ENCODE assay signal across 8 cellular contexts in the genomic region with DNA sequence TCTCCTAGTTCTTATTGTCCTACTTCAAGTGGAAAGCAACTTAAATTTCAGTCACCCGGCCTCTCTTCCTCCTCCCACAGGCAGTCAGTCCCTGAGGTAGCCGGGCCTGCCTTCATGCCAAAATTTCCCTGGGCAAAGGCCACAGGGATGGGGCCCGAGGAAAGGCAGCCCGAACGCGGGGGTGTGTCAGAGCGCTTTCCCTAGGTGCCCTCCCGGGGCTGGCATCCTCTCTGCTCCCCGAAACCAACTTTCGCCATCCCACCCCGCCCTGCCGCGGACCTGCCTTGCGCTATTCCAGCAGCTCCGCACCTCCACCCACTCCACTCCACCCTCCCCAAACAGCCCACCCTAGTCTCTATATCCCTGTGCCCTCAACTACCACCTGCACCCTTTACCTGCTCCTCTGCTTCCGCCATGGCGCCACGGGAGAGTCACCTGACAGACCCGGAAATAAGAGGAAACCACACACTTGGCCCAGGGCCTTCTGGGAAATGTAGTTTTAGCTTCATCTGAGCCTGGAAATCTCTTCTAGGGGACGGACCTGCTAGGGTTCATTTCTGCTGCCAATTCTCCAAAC. TPM values are rescaled to one million over a fixed set of nuclear protein-coding genes. Genes with fewer than 3 reads are reported as not detected.
A peak's percentile ranks its signal among the peaks of the same experiment; 100 is the strongest.
DNase-seq lines count a peak whose midpoint lies in the region; ATAC-seq and TF ChIP-seq lines count a peak whose summit lies in the region.

A gene (minus strand): TSS at position 433 of the 577 bp plus-strand sequence. CDS start 17 bp downstream, at position 416.

- H3K36me3 Mint-ChIP-seq in activated naive CD4-positive, alpha-beta T cell treated with anti-CD3 and anti-CD28 coated beads, Interleukin-2, amount 50 U/mL, for 72 hours: peaks cover 10 to 15% of the 10 kb centered on the region in 2 donors

- no peaks in the 10 kb centered on the region for H4K20me1 ChIP-seq in MM.1S (ENCODE audit: insufficient read depth, low read length)

- H3K4me1 ChIP-seq in MM.1S (ENCODE audit: low read length): peaks cover 24% of the 10 kb centered on the region
- H3K4me1 ChIP-seq in ovary (ENCODE audit: insufficient read depth): peaks cover 2% of the 10 kb centered on the region
- H3K4me1 ChIP-seq in thymus (ENCODE audit: control insufficient read depth, insufficient read depth, low read length): peaks cover 2% of the 10 kb centered on the region

- WGBS in ovary, 3 donors: 0% methylated on average over 20 of the region's 20 CpGs
- under 1% methylated on average over 20 of the region's 20 CpGs for WGBS in thymus

- peak within 1 kb of the TSS; percentile 99 for H3K27ac Mint-ChIP-seq in activated naive CD4-positive, alpha-beta T cell treated with anti-CD3 and anti-CD28 coated beads, Interleukin-2, amount 50 U/mL, for 72 hours

- no peaks in the 10 kb centered on the region for H3K9me2 ChIP-seq in MM.1S (replicated peaks; ENCODE audit: insufficient read depth, low read length)

- H3K4me3 ChIP-seq in MM.1S (ENCODE audit: low read length) (peak within 1 kb of the TSS; percentile 75), ovary (peak within 1 kb of the TSS; percentile 95), thymus (ENCODE audit: low read length) (peak within 1 kb of the TSS; percentile 61)

- H3K9ac ChIP-seq in MM.1S (ENCODE audit: low read length): peak within 1 kb of the TSS; percentile 60

- H3K36me3 ChIP-seq in MM.1S (replicated peaks; ENCODE audit: insufficient read depth, low read length) (no peaks in the 10 kb centered on the region), ovary (no peaks in the 10 kb centered on the region), thymus (ENCODE audit: control insufficient read depth, insufficient read depth) (no peaks in the 10 kb centered on the region)

- H3K9me3 Mint-ChIP-seq in activated naive CD4-positive, alpha-beta T cell treated with anti-CD3 and anti-CD28 coated beads, Interleukin-2, amount 50 U/mL, for 72 hours: no peaks in the 10 kb centered on the region

- peaks cover 6% of the 10 kb centered on the region for H3F3A ChIP-seq in MM.1S (ENCODE audit: insufficient read depth, low read length)

- peak; percentile 93 to 99 for ATAC-seq in activated naive CD4-positive, alpha-beta T cell treated with anti-CD3 and anti-CD28 coated beads, Interleukin-2, amount 50 U/mL, for 72 hours

- TF ChIP-seq POLR2A in ovary (IDR thresholded peaks at IDR 0.05): no peak

- no peaks in the 10 kb centered on the region for H3K9me3 ChIP-seq in MM.1S (replicated peaks; ENCODE audit: insufficient read depth, low read length)
- no peaks in the 10 kb centered on the region for H3K9me3 ChIP-seq in ovary
- no peaks in the 10 kb centered on the region for H3K9me3 ChIP-seq in thymus (ENCODE audit: control insufficient read depth)

- H2AFZ ChIP-seq in MM.1S (ENCODE audit: low read length): peak within 1 kb of the TSS; percentile 63

- H3K4me2 ChIP-seq in MM.1S (ENCODE audit: low read depth, low read length): peak within 1 kb of the TSS; percentile 67

- TF ChIP-seq CTCF in MM.1S (IDR thresholded peaks at IDR 0.05; ENCODE audit: low read length) (no peak), ovary (IDR thresholded peaks at IDR 0.05) (no peak)

- no peak for TF ChIP-seq EP300 in ovary (IDR thresholded peaks at IDR 0.05)

- H3K27me3 ChIP-seq in MM.1S (replicated peaks; ENCODE audit: insufficient read depth, low read length) (no peaks in the 10 kb centered on the region), ovary (no peaks in the 10 kb centered on the region), thymus (ENCODE audit: control insufficient read depth, insufficient read depth) (no peaks in the 10 kb centered on the region)

- peaks cover 42% of the 10 kb centered on the region for H3K79me2 ChIP-seq in MM.1S (ENCODE audit: low read length)

- peak; percentile 21 for DNase-seq in GM04503 (ENCODE audit: low read depth)
- DNase-seq in HCEC 1CT: peak; percentile 69
- peak; percentile 81 for DNase-seq in MM.1S
- DNase-seq in SKM-1 (lab: John Stamatoyannopoulos, UW; ENCODE audit: unreplicated experiment): peak; percentile 69
- peak; percentile 69 to 78 for DNase-seq in activated naive CD4-positive, alpha-beta T cell treated with anti-CD3 and anti-CD28 coated beads, Interleukin-2, amount 50 U/mL, for 72 hours (ENCODE audit: low spot score in 2 of 2)
- DNase-seq in head of caudate nucleus: peak; percentile 73 to 94 (median 86)
- peak; percentile 63 to 76 (median 74) for DNase-seq in ovary

- intact Hi-C loops in head of caudate nucleus (cut with DNase I) (no loop called here), ovary (cut with DNase I) (loop anchor here in 1 of 4 donors (10.0 kb wide), 1 partner anchor 1256 kb away; no protein-coding TSS in a partner anchor)

- H3K27ac ChIP-seq in MM.1S (ENCODE audit: low read length) (peak within 1 kb of the TSS; percentile 6; the same call in 1 of the 2 replicates), ovary (no peak within 1 kb of the TSS), thymus (ENCODE audit: low read depth) (no peak within 1 kb of the TSS)

RNA-seq across cellular contexts. Expression of the gene that starts here (rescaled TPM):
- 10 to 100 TPM; 71.7 to 84.6 TPM for total RNA-seq in activated naive CD4-positive, alpha-beta T cell treated with anti-CD3 and anti-CD28 coated beads, Interleukin-2, amount 50 U/mL, for 72 hours
- 10 to 100 TPM; 32.1 to 77.0 (median 57.2) TPM for total RNA-seq in ovary
- polyA plus RNA-seq in ovary (10 to 100 TPM; 17.3 to 67.6 TPM), thymus (28.3 TPM)

Comparison
In these comparisons a context has a peak if more than half of its experiments do, and no peak if none do; other contexts are left out.
1. DNase-seq: peak in every context shown above with its lines; median percentile 86 in head of caudate nucleus; 81 in MM.1S; 74 in ovary; 74 in activated naive CD4-positive, alpha-beta T cell treated with anti-CD3 and anti-CD28 coated beads, Interleukin-2, amount 50 U/mL, for 72 hours; 69 in HCEC 1CT; 69 in SKM-1; 21 in GM04503.